Comparison of ENCODE assay signal across 9 cellular contexts in genomic region chr6:41039060-41039998, GRCh38. TPM values are rescaled to one million over a fixed set of nuclear protein-coding genes. Genes with fewer than 3 reads are reported as not detected.
DNase-seq lines count a peak whose midpoint lies in the region; ATAC-seq and TF ChIP-seq lines count a peak whose summit lies in the region.
"Had no signal": no experiment of that assay in that cellular context is flagged by ENCODE, and none has a peak within 500 bp of the region (broad histone marks: within the 10 kb centered on the region; RNA-seq: fewer than 3 reads in every experiment).

Gene UNC5CL, minus strand, starts transcription at chr6:41039221. Its CDS starts 4,147 bp downstream, at chr6:41035074.

- no peaks in the 10 kb centered on the region for H3K4me1 Mint-ChIP-seq in central memory CD8-positive, alpha-beta T cell

- TF ChIP-seq CTCF in LNCaP clone FGC (IDR thresholded peaks at IDR 0.05; ENCODE audit: control insufficient read depth, extremely low read depth, insufficient read depth) (peak; percentile 91), VCaP (conservative IDR thresholded peaks at IDR 0.05) (peak; percentile 86), liver (IDR thresholded peaks at IDR 0.05; ENCODE audit: low read depth, low read length, missing input control) (peak; percentile 58)

- no peaks in the 10 kb centered on the region for H3K36me3 Mint-ChIP-seq in central memory CD8-positive, alpha-beta T cell (ENCODE audit: insufficient read depth)

- no peak within 1 kb of the TSS for H3K27ac Mint-ChIP-seq in central memory CD8-positive, alpha-beta T cell (ENCODE audit: low read depth)

- H3K4me3 Mint-ChIP-seq in central memory CD8-positive, alpha-beta T cell: no peak within 1 kb of the TSS

- peak within 1 kb of the TSS; percentile 27 to 34 for H3K9ac ChIP-seq in liver (ENCODE audit: low read depth in 1 of 2, low read length in 2 of 2)

- H3K27ac ChIP-seq in VCaP (no peak within 1 kb of the TSS), liver (ENCODE audit: low read depth in 1 of 2, low read length in 2 of 2) (peak within 1 kb of the TSS; percentile 83 to 87)
- H3K27ac ChIP-seq: thoracic aorta had no signal

- TF ChIP-seq RAD21 in liver (IDR thresholded peaks at IDR 0.05): peak; percentile 49 to 61

- no peaks in the 10 kb centered on the region for H3K9me3 Mint-ChIP-seq in central memory CD8-positive, alpha-beta T cell

- no peaks in the 10 kb centered on the region for H3K27me3 Mint-ChIP-seq in central memory CD8-positive, alpha-beta T cell

- DNase-seq in GM03348 (ENCODE audit: low spot score): peak; percentile 69
- no peak for DNase-seq in LNCaP clone FGC (ENCODE audit: low read depth)
- peak; percentile 23 to 27 for DNase-seq in central memory CD8-positive, alpha-beta T cell (ENCODE audit: low spot score in 2 of 2)
- peak; percentile 68 for DNase-seq in stimulated activated naive CD8-positive, alpha-beta T cell treated with anti-CD3 and anti-CD28 coated beads, Interleukin-15, Interleukin-2, amounts not matched to agents 100 U/mL and 50 U/mL, for 24 hours

- peaks cover 14 to 72% (median 47%) of the 10 kb centered on the region in 4 donors for H3K4me1 ChIP-seq in liver (ENCODE audit: control insufficient read depth in 4 of 4, insufficient read depth in 4 of 4, low read length in 3 of 4)

- ATAC-seq in central memory CD8-positive, alpha-beta T cell (replicated peaks; ENCODE audit: extremely low read depth, poor library complexity, severe bottlenecking): no peak
- peak; percentile 47 for ATAC-seq in stimulated activated naive CD8-positive, alpha-beta T cell treated with anti-CD3 and anti-CD28 coated beads, Interleukin-15, Interleukin-2, amounts not matched to agents 100 U/mL and 50 U/mL, for 24 hours
- ATAC-seq in GM21526 (IDR thresholded peaks at IDR 0.05; ENCODE audit: low FRiP score, unreplicated experiment) (no peak), HG03571 (IDR thresholded peaks at IDR 0.05; ENCODE audit: unreplicated experiment) (no peak)

- no peaks in the 10 kb centered on the region for H3K9me3 ChIP-seq in liver (ENCODE audit: control insufficient read depth in 4 of 4, low read length in 3 of 4)
- H3K9me3 ChIP-seq: thoracic aorta had no signal

- 52% methylated on average over 10 of the region's 10 CpGs for WGBS in liver

- H3K36me3 ChIP-seq in liver (ENCODE audit: control insufficient read depth in 4 of 4, insufficient read depth in 3 of 4, low read depth in 1 of 4, low read length in 3 of 4): peaks cover 0 to 5% (median 2%) of the 10 kb centered on the region in 4 donors
- H3K36me3 ChIP-seq: thoracic aorta had no signal

- H3K27me3 ChIP-seq in liver (ENCODE audit: control insufficient read depth in 4 of 4, insufficient read depth in 4 of 4, low read length in 3 of 4): no peaks in the 10 kb centered on the region

- H3K4me3 ChIP-seq in LNCaP clone FGC (ENCODE audit: low read depth, low read length) (no peak within 1 kb of the TSS), liver (ENCODE audit: low read depth in 1 of 3, low read length in 3 of 3) (peak within 1 kb of the TSS; percentile 54 to 83 (median 82))
- H3K4me3 ChIP-seq: thoracic aorta had no signal

TF ChIP-seq in liver, 16 proteins besides CTCF, POLR2A, EP300 and RAD21:
- TF ChIP-seq GABPA (IDR thresholded peaks at IDR 0.05 in 1 of 2, conservative IDR thresholded peaks at IDR 0.05 in 1 of 2) (no peak), YY1 (IDR thresholded peaks at IDR 0.05) (peak; percentile 32), MAX (IDR thresholded peaks at IDR 0.05) (no peak), JUND (IDR thresholded peaks at IDR 0.05) (peak in 1 of 2 donors; percentile 73), FOXA1 (IDR thresholded peaks at IDR 0.05) (no peak), ZBTB33 (IDR thresholded peaks at IDR 0.05) (no peak), EGR1 (IDR thresholded peaks at IDR 0.05; ENCODE audit: low read depth in 2 of 2) (peak in 1 of 2 donors; percentile 22), SP1 (IDR thresholded peaks at IDR 0.05) (peak; percentile 83), HNF4A (conservative IDR thresholded peaks at IDR 0.05) (peak; percentile 79), REST (IDR thresholded peaks at IDR 0.05) (peak; percentile 43), RXRA (IDR thresholded peaks at IDR 0.05) (peak; percentile 84 to 96), NR2F2 (IDR thresholded peaks at IDR 0.05) (no peak), FOXA2 (IDR thresholded peaks at IDR 0.05) (no peak), TAF1 (conservative IDR thresholded peaks at IDR 0.05) (no peak), HNF4G (IDR thresholded peaks at IDR 0.05) (peak; percentile 41), ATF3 (IDR thresholded peaks at IDR 0.05) (no peak)
TF ChIP-seq in liver: peak in this region for 8.

RNA-seq across cellular contexts. Expression of gene UNC5CL, which starts in this region (rescaled TPM):
- 10 to 100 TPM; 16.2 to 41.9 TPM for total RNA-seq in liver
- 10 to 100 TPM in 1 of 2 donors, 1 to 10 TPM in 1; 4.7 to 18.2 TPM for polyA plus RNA-seq in liver
